Comparison of ENCODE assay signal across 21 cellular contexts in the genomic region with DNA sequence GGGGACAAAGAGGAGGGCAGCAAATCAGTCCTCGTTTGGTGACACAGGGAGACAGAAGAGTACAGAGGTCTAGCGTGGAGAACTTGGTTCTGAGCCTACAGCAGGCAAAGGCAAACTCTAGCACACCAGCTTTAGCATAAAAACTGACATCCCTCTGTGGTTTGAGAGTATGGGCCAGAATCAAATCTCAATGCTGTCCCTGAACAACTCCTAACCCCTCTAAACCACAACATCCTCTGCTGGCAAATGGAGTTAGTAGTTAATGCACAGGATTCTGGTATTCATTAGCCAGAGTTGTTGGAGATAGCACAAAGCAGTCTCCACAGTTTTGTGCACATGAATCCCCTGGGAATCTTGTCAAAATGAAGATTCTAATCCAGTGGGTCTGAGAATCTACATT.
DNase-seq lines count a peak whose midpoint lies in the region; ATAC-seq, FAIRE-seq and TF ChIP-seq lines count a peak whose summit lies in the region.
"Had no signal": no experiment of that assay in that cellular context is flagged by ENCODE, and none has a peak within 500 bp of the region (broad histone marks: within the 10 kb centered on the region; RNA-seq: fewer than 3 reads in every experiment).

No MANE protein-coding gene starts in this region.

- no peak for TF ChIP-seq CTCF in choroid plexus epithelial cell (conservative IDR thresholded peaks at IDR 0.05; ENCODE audit: low read depth, low read length)

- no peak for ATAC-seq in HG03097 (IDR thresholded peaks at IDR 0.05; ENCODE audit: low FRiP score, unreplicated experiment)

- FAIRE-seq in RCC 7860 (lab: Jason Lieb, UNC), result peak; percentile 82
- FAIRE-seq: D721Med, GM12892 had no signal

- H3K4me3 ChIP-seq in choroid plexus epithelial cell (ENCODE audit: low read depth, low read length), result no peak overlapping the region

- DNase-seq in ACHN (peak; percentile 38), GDM1 (lab: John Stamatoyannopoulos, UW) (peak; percentile 3), RCC 7860 (ENCODE audit: low spot score) (peak; percentile 67), choroid plexus epithelial cell (ENCODE audit: low read depth) (peak; percentile 13), posterior vena cava (ENCODE audit: low spot score) (no peak), amniotic stem cell (lab: John Stamatoyannopoulos, UW) (no peak), head of caudate nucleus (no peak)
- DNase-seq: DMS53, GOT3, HCEC 1CT, Karpas-422, NCI-H1092 treated with DMSO at 0.1 percent for 48 hours, NCI-H1436 treated with DMSO at 0.1 percent for 48 hours, NCI-H1930, NCI-H345, NCI-H524 treated with DMSO at 0.1 percent for 48 hours, OCI-M1, Right ventricle myocardium superior had no signal

- intact Hi-C loops in posterior vena cava (cut with DNase I), result no loop called here
- intact Hi-C loops in head of caudate nucleus (cut with DNase I), result no loop called here

- in situ Hi-C loops in ACHN (cut with HindIII; ENCODE audit: low pct_ligation_motif_present, low pct_unique_long_range_greater_than_20kb, low sequenced_read_pairs), result no loop called here

Comparison
In these comparisons a context has a peak if more than half of its experiments do, and no peak if none do; other contexts are left out.
1. DNase-seq: peak in ACHN (single experiment), GDM1 (single experiment), RCC 7860 (single experiment) and choroid plexus epithelial cell (single experiment); none in posterior vena cava (single experiment), amniotic stem cell (single experiment) and head of caudate nucleus (0 of 42).